ENCODE assay signal across 17 cellular contexts in genomic region chr3:25587526-25587925, GRCh38.
"Had no signal": no experiment of that assay in that cellular context is flagged by ENCODE, and none has a peak within 500 bp of the region (broad histone marks: within the 10 kb centered on the region; RNA-seq: fewer than 3 reads in every experiment).

No MANE protein-coding gene starts in this region.

- ATAC-seq: activated T-cell treated with anti-CD3 and anti-CD28 coated beads, Interleukin-2, amount 50 U/mL, for 72 hours; left lobe of liver; stimulated activated effector memory CD8-positive, alpha-beta T cell treated with anti-CD3 and anti-CD28 coated beads, Interleukin-12 subunit alpha, Interleukin-12 subunit beta, amount 100 ng/mL, for 72 hours had no signal

- H3K9me3 Mint-ChIP-seq: activated CD4-positive, alpha-beta memory T cell treated with anti-CD3 and anti-CD28 coated beads, Interleukin-2, amount 10 ng/mL, durations not matched to agents 7 days and 5 days; activated naive CD8-positive, alpha-beta T cell treated with anti-CD3 and anti-CD28 coated beads for 36 hours; stimulated activated effector memory CD8-positive, alpha-beta T cell treated with anti-CD3 and anti-CD28 coated beads, Interleukin-12 subunit alpha, Interleukin-12 subunit beta, amount 100 ng/mL, for 72 hours had no signal

- H3K4me1 Mint-ChIP-seq: activated naive CD8-positive, alpha-beta T cell treated with anti-CD3 and anti-CD28 coated beads for 36 hours had no signal

- FAIRE-seq: small intestine had no signal

- H3K36me3 Mint-ChIP-seq: activated naive CD8-positive, alpha-beta T cell treated with anti-CD3 and anti-CD28 coated beads for 36 hours; stimulated activated effector memory CD8-positive, alpha-beta T cell treated with anti-CD3 and anti-CD28 coated beads, Interleukin-12 subunit alpha, Interleukin-12 subunit beta, amount 100 ng/mL, for 72 hours had no signal

- H3K27me3 Mint-ChIP-seq: activated CD4-positive, alpha-beta memory T cell treated with anti-CD3 and anti-CD28 coated beads, Interleukin-2, amount 10 ng/mL, durations not matched to agents 7 days and 5 days; activated naive CD8-positive, alpha-beta T cell treated with anti-CD3 and anti-CD28 coated beads for 36 hours had no signal

- H3K27me3 ChIP-seq: ovary, SJSA1 had no signal

- H3K9me3 ChIP-seq: ovary, SJSA1 had no signal

- DNase-seq: activated CD4-positive, alpha-beta memory T cell treated with anti-CD3 and anti-CD28 coated beads, Interleukin-2, amount 10 ng/mL, durations not matched to agents 7 days and 5 days; activated CD8-positive, alpha-beta memory T cell treated with anti-CD3 and anti-CD28 coated beads, Interleukin-2, amount 50 U/mL, for 4 hours; activated gamma-delta T cell treated with Interleukin-2 at 50 U/mL for 16 hours; activated naive CD8-positive, alpha-beta T cell treated with anti-CD3 and anti-CD28 coated beads for 36 hours; activated T-cell treated with anti-CD3 and anti-CD28 coated beads, Interleukin-2, amount 50 U/mL, for 72 hours; anterior cingulate cortex; caudate nucleus; cortex of kidney; effector CD8-positive, alpha-beta T cell; glutamatergic neuron; ovary; small intestine; SW 1271 had no signal

- H3K27ac ChIP-seq: ovary, SJSA1, VCaP had no signal

- H3K4me3 ChIP-seq: ovary, SJSA1 had no signal

- H3K36me3 ChIP-seq: ovary had no signal

- H3K27ac Mint-ChIP-seq: activated CD4-positive, alpha-beta memory T cell treated with anti-CD3 and anti-CD28 coated beads, Interleukin-2, amount 10 ng/mL, durations not matched to agents 7 days and 5 days; activated naive CD8-positive, alpha-beta T cell treated with anti-CD3 and anti-CD28 coated beads for 36 hours; activated T-cell treated with anti-CD3 and anti-CD28 coated beads, Interleukin-2, amount 50 U/mL, for 72 hours; stimulated activated effector memory CD8-positive, alpha-beta T cell treated with anti-CD3 and anti-CD28 coated beads, Interleukin-12 subunit alpha, Interleukin-12 subunit beta, amount 100 ng/mL, for 72 hours had no signal

- H3K4me3 Mint-ChIP-seq: activated CD4-positive, alpha-beta memory T cell treated with anti-CD3 and anti-CD28 coated beads, Interleukin-2, amount 10 ng/mL, durations not matched to agents 7 days and 5 days; activated naive CD8-positive, alpha-beta T cell treated with anti-CD3 and anti-CD28 coated beads for 36 hours; activated T-cell treated with anti-CD3 and anti-CD28 coated beads, Interleukin-2, amount 50 U/mL, for 72 hours; stimulated activated effector memory CD8-positive, alpha-beta T cell treated with anti-CD3 and anti-CD28 coated beads, Interleukin-12 subunit alpha, Interleukin-12 subunit beta, amount 100 ng/mL, for 72 hours had no signal
